In the genomic region with DNA sequence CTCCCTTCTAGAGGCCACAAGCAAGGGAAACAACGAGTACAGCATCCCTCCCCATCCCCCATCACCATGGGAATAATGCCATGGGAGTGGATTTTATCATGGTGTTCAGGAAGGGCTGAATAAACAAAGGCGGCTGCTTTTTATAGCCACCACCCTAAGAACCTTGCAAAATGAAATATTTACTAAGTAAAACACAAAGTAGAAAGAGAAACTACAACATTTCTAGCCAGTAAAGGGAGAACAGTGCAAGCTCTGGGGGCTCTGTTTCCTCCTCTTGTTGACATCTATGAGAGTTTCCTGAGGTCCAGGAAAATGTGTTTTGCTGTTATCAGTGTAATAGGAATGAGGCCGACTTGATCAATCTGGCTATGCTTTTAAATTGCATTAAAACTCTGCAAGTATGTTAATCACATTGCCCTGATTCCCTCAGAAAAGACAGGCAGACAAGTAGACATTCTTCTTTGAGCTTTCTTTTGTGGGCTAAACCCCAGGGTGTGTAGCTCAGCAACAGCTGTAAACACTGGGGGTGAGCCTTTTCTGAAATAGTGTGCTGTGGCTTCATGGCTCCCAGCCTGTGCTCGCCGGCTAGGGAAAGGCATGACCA, we compare ENCODE assay signal across 15 cellular contexts. TPM values are rescaled to one million over a fixed set of nuclear protein-coding genes. Genes with fewer than 3 reads are reported as not detected.
A peak's percentile ranks its signal among the peaks of the same experiment; 100 is the strongest.
DNase-seq lines count a peak whose midpoint lies in the region; ATAC-seq and TF ChIP-seq lines count a peak whose summit lies in the region.
"Had no signal": no experiment of that assay in that cellular context is flagged by ENCODE, and none has a peak within 500 bp of the region (broad histone marks: within the 10 kb centered on the region; RNA-seq: fewer than 3 reads in every experiment).

No MANE protein-coding gene starts in this region.

- H3K9ac ChIP-seq in colonic mucosa (ENCODE audit: low read depth in 2 of 2, low read length in 2 of 2) (no peak overlapping the region), mesendoderm (ENCODE audit: low read length) (no peak overlapping the region)

- H3K18ac ChIP-seq in mesendoderm (ENCODE audit: low read length), result no peak overlapping the region

- WGBS in mesendoderm (ENCODE audit: extremely low coverage, insufficient coverage, low lambda C conversion rate), result no CpG with 5 or more reads among the region's 5 CpGs

- H2BK15ac ChIP-seq in mesendoderm (replicated peaks; ENCODE audit: low read depth), result no peak overlapping the region

- H3K9me3 Mint-ChIP-seq in activated CD4-positive, alpha-beta T cell treated with anti-CD3 and anti-CD28 coated beads, Interleukin-2, amount 10 ng/mL, durations not matched to agents 7 days and 5 days, result no peaks in the 10 kb centered on the region
- H3K9me3 Mint-ChIP-seq: activated naive CD8-positive, alpha-beta T cell treated with anti-CD3 and anti-CD28 coated beads, Interleukin-2, amount 50 U/mL, for 24 hours; central memory CD8-positive, alpha-beta T cell had no signal

- H3K9me3 ChIP-seq in colonic mucosa (no peaks in the 10 kb centered on the region), T-helper 17 cell (ENCODE audit: control insufficient read depth, low read length, poor library complexity, severe bottlenecking) (no peaks in the 10 kb centered on the region)

- H3K79me2 ChIP-seq in mesendoderm (ENCODE audit: control insufficient read depth, insufficient read depth, low read length), result no peaks in the 10 kb centered on the region

- H2BK120ac ChIP-seq in mesendoderm (ENCODE audit: low read depth, low read length), result no peak overlapping the region

- CTCF ChIA-PET in activated CD4-positive, alpha-beta T cell treated with anti-CD3 and anti-CD28 coated beads, Interleukin-2, amount 10 ng/mL, durations not matched to agents 7 days and 5 days (lab: Charles Lee), result no interaction called here

- no peak overlapping the region for H4K8ac ChIP-seq in mesendoderm (ENCODE audit: low read depth, low read length)

- intact Hi-C loops in colonic mucosa (cut with DNase I), result no loop called here

- no peak overlapping the region for H4K5ac ChIP-seq in mesendoderm (ENCODE audit: low read length)

- POLR2A ChIA-PET in activated CD4-positive, alpha-beta T cell treated with anti-CD3 and anti-CD28 coated beads, Interleukin-2, amount 10 ng/mL, durations not matched to agents 7 days and 5 days (lab: Charles Lee), result no interaction called here

- no peak overlapping the region for H3K23ac ChIP-seq in mesendoderm (ENCODE audit: low read length)

- peaks cover 43% of the 10 kb centered on the region for H3K27me3 Mint-ChIP-seq in T-helper 17 cell
- peaks cover 47% of the 10 kb centered on the region for H3K27me3 Mint-ChIP-seq in activated CD4-positive, alpha-beta T cell treated with anti-CD3 and anti-CD28 coated beads, Interleukin-2, amount 10 ng/mL, durations not matched to agents 7 days and 5 days

- H3K36me3 ChIP-seq in colonic mucosa (no peaks in the 10 kb centered on the region), mesendoderm (ENCODE audit: control insufficient read depth, insufficient read depth, low read length) (no peaks in the 10 kb centered on the region)

- no peaks in the 10 kb centered on the region for H3K27me3 ChIP-seq in colonic mucosa
- no peaks in the 10 kb centered on the region for H3K27me3 ChIP-seq in mesendoderm (ENCODE audit: insufficient read depth, low read length, poor library complexity)

- H3K79me1 ChIP-seq in mesendoderm (ENCODE audit: low read length), result no peaks in the 10 kb centered on the region

- no peak overlapping the region for H2AK5ac ChIP-seq in mesendoderm (ENCODE audit: low read length)

- peaks cover 3% of the 10 kb centered on the region for H3K36me3 Mint-ChIP-seq in T-helper 17 cell (ENCODE audit: low read depth)
- H3K36me3 Mint-ChIP-seq in activated CD4-positive, alpha-beta T cell treated with anti-CD3 and anti-CD28 coated beads, Interleukin-2, amount 10 ng/mL, durations not matched to agents 7 days and 5 days (ENCODE audit: low read depth), result no peaks in the 10 kb centered on the region
- H3K36me3 Mint-ChIP-seq: IgD-negative memory B cell had no signal

- H3K4me3 ChIP-seq in LNCaP clone FGC (ENCODE audit: low read depth, low read length) (no peak overlapping the region), colonic mucosa (no peak overlapping the region), mesendoderm (ENCODE audit: low read length) (no peak overlapping the region)

- ATAC-seq in T-helper 17 cell, result no peak
- no peak for ATAC-seq in HG02642 (IDR thresholded peaks at IDR 0.05; ENCODE audit: poor library complexity, unreplicated experiment)
- ATAC-seq: activated naive CD8-positive, alpha-beta T cell treated with anti-CD3 and anti-CD28 coated beads, Interleukin-2, amount 50 U/mL, for 24 hours; sciatic nerve had no signal

- H3K4me2 ChIP-seq in mesendoderm (ENCODE audit: low read length), result no peak overlapping the region

- H3K4me1 ChIP-seq in colonic mucosa, result no peaks in the 10 kb centered on the region
- no peaks in the 10 kb centered on the region for H3K4me1 ChIP-seq in mesendoderm (ENCODE audit: control insufficient read depth, low read depth, low read length)

- H2BK5ac ChIP-seq in mesendoderm (ENCODE audit: low read length), result no peak overlapping the region

- peaks cover 5% of the 10 kb centered on the region for H3K4me1 Mint-ChIP-seq in T-helper 17 cell
- no peaks in the 10 kb centered on the region for H3K4me1 Mint-ChIP-seq in activated CD4-positive, alpha-beta T cell treated with anti-CD3 and anti-CD28 coated beads, Interleukin-2, amount 10 ng/mL, durations not matched to agents 7 days and 5 days
- H3K4me1 Mint-ChIP-seq: central memory CD8-positive, alpha-beta T cell; IgD-negative memory B cell had no signal

- H3K27ac Mint-ChIP-seq in T-helper 17 cell, result no peak overlapping the region
- no peak overlapping the region for H3K27ac Mint-ChIP-seq in activated CD4-positive, alpha-beta T cell treated with anti-CD3 and anti-CD28 coated beads, Interleukin-2, amount 10 ng/mL, durations not matched to agents 7 days and 5 days
- H3K27ac Mint-ChIP-seq: activated naive CD8-positive, alpha-beta T cell treated with anti-CD3 and anti-CD28 coated beads, Interleukin-2, amount 50 U/mL, for 24 hours; IgD-negative memory B cell had no signal

- peak overlapping the region; percentile 79 for H3K27ac ChIP-seq in colonic mucosa
- no peak overlapping the region for H3K27ac ChIP-seq in mesendoderm (ENCODE audit: low read depth, low read length)

- no peak overlapping the region for H3K56ac ChIP-seq in mesendoderm (ENCODE audit: low read length)

- H3K4ac ChIP-seq in mesendoderm (ENCODE audit: low read depth, low read length), result no peak overlapping the region

- H3K4me3 Mint-ChIP-seq in T-helper 17 cell, result no peak overlapping the region
- no peak overlapping the region for H3K4me3 Mint-ChIP-seq in activated CD4-positive, alpha-beta T cell treated with anti-CD3 and anti-CD28 coated beads, Interleukin-2, amount 10 ng/mL, durations not matched to agents 7 days and 5 days
- H3K4me3 Mint-ChIP-seq: activated naive CD8-positive, alpha-beta T cell treated with anti-CD3 and anti-CD28 coated beads, Interleukin-2, amount 50 U/mL, for 24 hours; central memory CD8-positive, alpha-beta T cell; IgD-negative memory B cell had no signal

- no peak for TF ChIP-seq CTCF in LNCaP clone FGC (IDR thresholded peaks at IDR 0.05; ENCODE audit: control insufficient read depth, extremely low read depth, insufficient read depth)
- no peak for TF ChIP-seq CTCF in colonic mucosa (IDR thresholded peaks at IDR 0.05)

- DNase-seq in AG20443 (ENCODE audit: low spot score) (peak; percentile 10), LNCaP clone FGC (ENCODE audit: low read depth) (peak; percentile 19), colonic mucosa (peak; percentile 92), mesendoderm (peak; percentile 6), T-helper 17 cell (no peak), SHP77 (lab: John Stamatoyannopoulos, UW) (no peak)
- DNase-seq in activated CD4-positive, alpha-beta T cell treated with anti-CD3 and anti-CD28 coated beads, Interleukin-2, amount 10 ng/mL, durations not matched to agents 7 days and 5 days, result no peak
- DNase-seq: activated naive CD8-positive, alpha-beta T cell treated with anti-CD3 and anti-CD28 coated beads, Interleukin-2, amount 50 U/mL, for 24 hours; mammary epithelial cell; NCI-H1048; NCI-H2171 had no signal

RNA-seq across cellular contexts. Expression of gene SV2C, which starts 31.1 kb away (rescaled TPM):
- under 1 TPM; 0.20 to 0.35 TPM for total RNA-seq in colonic mucosa
- polyA plus RNA-seq in mesendoderm (2013, experiment 1 of 2), result 0.03 TPM
- 0.01 TPM for polyA plus RNA-seq in mesendoderm (2013, experiment 2 of 2)
- total RNA-seq in T-helper 17 cell, result under 1 TPM; 0.02 to 0.18 TPM
- under 1 TPM; 0.07 to 0.10 TPM for total RNA-seq in activated CD4-positive, alpha-beta T cell treated with anti-CD3 and anti-CD28 coated beads, Interleukin-2, amount 10 ng/mL, durations not matched to agents 7 days and 5 days
- polyA plus RNA-seq: IgD-negative memory B cell had no signal

Comparison
In these comparisons a context has a peak if more than half of its experiments do, and no peak if none do; other contexts are left out.
1. DNase-seq: peak in AG20443 (single experiment), LNCaP clone FGC (single experiment), colonic mucosa (single experiment) and mesendoderm (single experiment); none in T-helper 17 cell (0 of 3), activated CD4-positive, alpha-beta T cell treated with anti-CD3 and anti-CD28 coated beads, Interleukin-2, amount 10 ng/mL, durations not matched to agents 7 days and 5 days (single experiment) and SHP77 (0 of 2).